In the genomic region with DNA sequence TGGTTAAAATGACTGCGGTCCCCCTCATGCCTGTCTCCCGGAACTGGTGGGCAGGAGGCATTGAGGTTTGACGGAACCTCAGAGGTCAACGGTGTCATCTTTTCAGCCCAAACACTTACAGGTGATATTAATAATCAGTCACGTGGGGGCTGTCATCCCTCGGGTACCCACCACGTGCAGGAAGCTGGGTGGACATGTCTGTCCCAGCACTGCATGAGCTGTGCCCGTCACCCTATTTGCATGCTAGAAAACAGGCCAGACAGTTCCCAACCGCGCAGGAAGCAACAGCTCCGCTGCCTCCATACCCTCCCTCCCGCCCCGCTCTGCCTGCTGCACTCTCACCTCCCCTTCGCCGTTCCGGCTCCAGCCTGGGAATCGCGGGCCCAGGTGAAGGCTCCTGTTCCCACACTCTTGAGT, we compare ENCODE assay signal across 8 cellular contexts. TPM values are rescaled to one million over a fixed set of nuclear protein-coding genes. Genes with fewer than 3 reads are reported as not detected.
DNase-seq lines count a peak whose midpoint lies in the region; ATAC-seq lines count a peak whose summit lies in the region.

No MANE protein-coding gene starts in this region.

- peaks cover 28% of the 10 kb centered on the region for H3K27me3 ChIP-seq in NT2/D1 (ENCODE audit: insufficient read depth, insufficient read length)

- no peak for ATAC-seq in Right ventricle myocardium inferior
- no peak for ATAC-seq in GM18861 (IDR thresholded peaks at IDR 0.05; ENCODE audit: unreplicated experiment)
- ATAC-seq in HG03108 (IDR thresholded peaks at IDR 0.05; ENCODE audit: unreplicated experiment): no peak

- peaks cover 36% of the 10 kb centered on the region for H3K4me1 ChIP-seq in NT2/D1 (ENCODE audit: insufficient read depth, insufficient read length)

- H3K4me3 ChIP-seq in NT2/D1 (ENCODE audit: insufficient read length, low read depth): peak overlapping the region; percentile 63

- peak overlapping the region; percentile 89 for H3K9ac ChIP-seq in NT2/D1 (ENCODE audit: insufficient read length, low read depth)

- H3K9me3 ChIP-seq in NT2/D1 (ENCODE audit: insufficient read depth, low read length): no peaks in the 10 kb centered on the region

- DNase-seq in Right ventricle myocardium inferior (ENCODE audit: missing footprints): peak; percentile 46
- no peak for DNase-seq in cardiac septum (ENCODE audit: low spot score)
- DNase-seq in NT2/D1 (ENCODE audit: low read depth, low spot score): no peak
- peak; percentile 45 for DNase-seq in effector CD4-positive, alpha-beta T cell
- peak; percentile 13 to 49 (median 38) for DNase-seq in stimulated activated naive CD4-positive, alpha-beta T cell (lab: John Stamatoyannopoulos, UW)
- no peak for DNase-seq in HUDEP-2 (lab: John Stamatoyannopoulos, UW; ENCODE audit: unreplicated experiment in 76 of 76)

- peaks cover 30% of the 10 kb centered on the region for H3K36me3 ChIP-seq in NT2/D1 (ENCODE audit: insufficient read depth, insufficient read length, low read length)

- intact Hi-C loops in Right ventricle myocardium inferior (cut with DNase I): no loop called here
- intact Hi-C loops in cardiac septum (cut with DNase I): no loop called here

RNA-seq across cellular contexts. Expression of a gene that starts 1.4 kb away (rescaled TPM):
- total RNA-seq in Right ventricle myocardium inferior (0.62 TPM), cardiac septum (1.8 TPM)

RNA-seq across cellular contexts. Expression of a gene that starts 7.2 kb away (rescaled TPM):
- 25.8 TPM for total RNA-seq in Right ventricle myocardium inferior
- total RNA-seq in cardiac septum: 25.5 TPM

RNA-seq across cellular contexts. Expression of a gene that starts 9.9 kb away (rescaled TPM):
- 0.22 TPM for total RNA-seq in Right ventricle myocardium inferior
- not detected for total RNA-seq in cardiac septum

RNA-seq across cellular contexts. Expression of a gene that starts 18.5 kb away (rescaled TPM):
- total RNA-seq in Right ventricle myocardium inferior (18.5 TPM), cardiac septum (21.9 TPM)

RNA-seq across cellular contexts. Expression of a gene that starts 19.3 kb away (rescaled TPM):
- 24.9 TPM for total RNA-seq in Right ventricle myocardium inferior
- 18.3 TPM for total RNA-seq in cardiac septum

Comparison
In these comparisons a context has a peak if more than half of its experiments do, and no peak if none do; other contexts are left out.
1. DNase-seq: peak in Right ventricle myocardium inferior (single experiment), effector CD4-positive, alpha-beta T cell (single experiment) and stimulated activated naive CD4-positive, alpha-beta T cell (6 of 6); none in cardiac septum (single experiment), NT2/D1 (single experiment) and HUDEP-2 (0 of 76).